Comparison of ENCODE assay signal across 9 cellular contexts in genomic region chr11:67273260-67273990, GRCh38. TPM values are rescaled to one million over a fixed set of nuclear protein-coding genes. Genes with fewer than 3 reads are reported as not detected.
DNase-seq lines count a peak whose midpoint lies in the region; ATAC-seq and TF ChIP-seq lines count a peak whose summit lies in the region.
"Had no signal": no experiment of that assay in that cellular context is flagged by ENCODE, and none has a peak within 500 bp of the region (broad histone marks: within the 10 kb centered on the region; RNA-seq: fewer than 3 reads in every experiment).

No MANE protein-coding gene starts in this region.

- no peaks in the 10 kb centered on the region for H3K9me3 ChIP-seq in left lung
- no peaks in the 10 kb centered on the region for H3K9me3 ChIP-seq in thymus (ENCODE audit: control insufficient read depth)
- H3K9me3 ChIP-seq: mucosa of descending colon had no signal

- H3K9me3 Mint-ChIP-seq in activated CD4-positive, alpha-beta T cell treated with anti-CD3 and anti-CD28 coated beads, Interleukin-2, amount 10 ng/mL, durations not matched to agents 24 days and 14 days = no peaks in the 10 kb centered on the region

- H3K4me3 Mint-ChIP-seq in activated CD4-positive, alpha-beta T cell treated with anti-CD3 and anti-CD28 coated beads, Interleukin-2, amount 10 ng/mL, durations not matched to agents 24 days and 14 days = peak overlapping the region; percentile 97

- no peaks in the 10 kb centered on the region for H3K27me3 ChIP-seq in left lung
- no peaks in the 10 kb centered on the region for H3K27me3 ChIP-seq in thymus (ENCODE audit: control insufficient read depth, insufficient read depth)

- H3K27ac ChIP-seq in left lung (peak overlapping the region; percentile 66 to 100), thymus (ENCODE audit: low read depth) (peak overlapping the region; percentile 95)

- ATAC-seq in left lung (no peak), GM18909 (IDR thresholded peaks at IDR 0.05; ENCODE audit: poor library complexity, unreplicated experiment) (no peak)
- ATAC-seq: mucosa of descending colon had no signal

- WGBS in thymus = 74% methylated on average over 14 of the region's 14 CpGs

- no peak for DNase-seq in activated CD4-positive, alpha-beta T cell treated with anti-CD3 and anti-CD28 coated beads, Interleukin-2, amount 10 ng/mL, durations not matched to agents 24 days and 14 days
- DNase-seq in activated CD4-positive, alpha-beta T cell treated with anti-CD3 and anti-CD28 coated beads, Interleukin-2, amount 50 U/mL, for 1 hour = no peak
- DNase-seq in activated naive CD4-positive, alpha-beta T cell treated with anti-CD3 and anti-CD28 coated beads, Interleukin-2, amount 50 U/mL, for 16 hours = peak; percentile 11
- peak; percentile 32 to 82 for DNase-seq in left lung
- no peak for DNase-seq in NCI-H748 (lab: John Stamatoyannopoulos, UW; ENCODE audit: unreplicated experiment)
- no peak for DNase-seq in globus pallidus (ENCODE audit: low spot score)

- H3K36me3 ChIP-seq in left lung (peaks cover 0 to 33% of the 10 kb centered on the region in 2 donors), thymus (ENCODE audit: control insufficient read depth, insufficient read depth) (peaks cover 41% of the 10 kb centered on the region)

- TF ChIP-seq CTCF in left lung (IDR thresholded peaks at IDR 0.05) = no peak

- H3K36me3 Mint-ChIP-seq in activated CD4-positive, alpha-beta T cell treated with anti-CD3 and anti-CD28 coated beads, Interleukin-2, amount 10 ng/mL, durations not matched to agents 24 days and 14 days (ENCODE audit: low read depth) = peaks cover 58% of the 10 kb centered on the region

- H3K27ac Mint-ChIP-seq in activated CD4-positive, alpha-beta T cell treated with anti-CD3 and anti-CD28 coated beads, Interleukin-2, amount 10 ng/mL, durations not matched to agents 24 days and 14 days = peak overlapping the region; percentile 97

- intact Hi-C loops in activated CD4-positive, alpha-beta T cell treated with anti-CD3 and anti-CD28 coated beads, Interleukin-2, amount 10 ng/mL, durations not matched to agents 24 days and 14 days (cut with micrococcal nuclease) = loop anchor here (10.0 kb wide), 1 partner anchor 761 kb away; the partner anchor contains the start of genes NDUFS8 and TCIRG1
- intact Hi-C loops in left lung (cut with DNase I) = no loop called here

- peaks cover 83 to 100% of the 10 kb centered on the region in 2 donors for H3K4me1 ChIP-seq in left lung
- H3K4me1 ChIP-seq in thymus (ENCODE audit: control insufficient read depth, insufficient read depth, low read length) = peaks cover 90% of the 10 kb centered on the region

- no peaks in the 10 kb centered on the region for H3K27me3 Mint-ChIP-seq in activated CD4-positive, alpha-beta T cell treated with anti-CD3 and anti-CD28 coated beads, Interleukin-2, amount 10 ng/mL, durations not matched to agents 24 days and 14 days

- peaks cover 73% of the 10 kb centered on the region for H3K4me1 Mint-ChIP-seq in activated CD4-positive, alpha-beta T cell treated with anti-CD3 and anti-CD28 coated beads, Interleukin-2, amount 10 ng/mL, durations not matched to agents 24 days and 14 days

- no peak overlapping the region for H3K4me3 ChIP-seq in left lung
- no peak overlapping the region for H3K4me3 ChIP-seq in thymus (ENCODE audit: low read length)
- H3K4me3 ChIP-seq: mucosa of descending colon had no signal

RNA-seq across cellular contexts. Expression of gene GRK2, which starts 7.2 kb away (rescaled TPM):
- total RNA-seq in activated CD4-positive, alpha-beta T cell treated with anti-CD3 and anti-CD28 coated beads, Interleukin-2, amount 10 ng/mL, durations not matched to agents 24 days and 14 days = 244 and 248 TPM in 2 replicates
- 100 to 1,000 TPM in 1 of 2 donors, 10 to 100 TPM in 1; 55.2 to 118 TPM for total RNA-seq in left lung
- polyA plus RNA-seq in thymus = 158 TPM

RNA-seq across cellular contexts. Expression of gene ANKRD13D, which starts 15.7 kb away (rescaled TPM):
- total RNA-seq in activated CD4-positive, alpha-beta T cell treated with anti-CD3 and anti-CD28 coated beads, Interleukin-2, amount 10 ng/mL, durations not matched to agents 24 days and 14 days = 114 and 124 TPM in 2 replicates
- 10 to 100 TPM; 48.0 to 81.2 TPM for total RNA-seq in left lung
- polyA plus RNA-seq in thymus = 99.1 TPM

RNA-seq across cellular contexts. Expression of gene SSH3, which starts 29.9 kb away (rescaled TPM):
- total RNA-seq in activated CD4-positive, alpha-beta T cell treated with anti-CD3 and anti-CD28 coated beads, Interleukin-2, amount 10 ng/mL, durations not matched to agents 24 days and 14 days = 7.1 and 8.1 TPM in 2 replicates
- total RNA-seq in left lung = 10 to 100 TPM; 28.7 to 44.9 TPM
- 11.8 TPM for polyA plus RNA-seq in thymus

Comparison
In these comparisons a context has a peak if more than half of its experiments do, and no peak if none do; other contexts are left out.
1. DNase-seq: peak in activated naive CD4-positive, alpha-beta T cell treated with anti-CD3 and anti-CD28 coated beads, Interleukin-2, amount 50 U/mL, for 16 hours (single experiment) and left lung (2 of 2); none in activated CD4-positive, alpha-beta T cell treated with anti-CD3 and anti-CD28 coated beads, Interleukin-2, amount 10 ng/mL, durations not matched to agents 24 days and 14 days (single experiment), activated CD4-positive, alpha-beta T cell treated with anti-CD3 and anti-CD28 coated beads, Interleukin-2, amount 50 U/mL, for 1 hour (single experiment), NCI-H748 (single experiment) and globus pallidus (single experiment).